In genomic region chr2:226798422-226799210, GRCh38 we compare ENCODE assay signal across 8 cellular contexts. TPM values are rescaled to one million over a fixed set of nuclear protein-coding genes. Genes with fewer than 3 reads are reported as not detected.
DNase-seq lines count a peak whose midpoint lies in the region; ATAC-seq and TF ChIP-seq lines count a peak whose summit lies in the region.

No MANE protein-coding gene starts in this region.

- TF ChIP-seq CTCF in AG09319 (IDR thresholded peaks at IDR 0.05; ENCODE audit: low read depth, low read length) (peak; percentile 23), stomach (IDR thresholded peaks at IDR 0.05) (no peak)

- peak overlapping the region; percentile 88 for H3K4me3 ChIP-seq in effector memory CD4-positive, alpha-beta T cell (ENCODE audit: insufficient read depth, low read depth, low read length, poor library complexity, severe bottlenecking)
- H3K4me3 ChIP-seq in mesodermal cell (ENCODE audit: extremely low read depth, insufficient read depth, low read length, poor library complexity, severe bottlenecking) = peak overlapping the region; percentile 85
- H3K4me3 ChIP-seq in stomach = peak overlapping the region; percentile 62 to 94 (median 82)

- H3K36me3 ChIP-seq in effector memory CD4-positive, alpha-beta T cell (ENCODE audit: control insufficient read depth, insufficient read depth, low read length) = no peaks in the 10 kb centered on the region
- H3K36me3 ChIP-seq in mesodermal cell (ENCODE audit: control insufficient read depth, insufficient read depth, low read length) = peaks cover 49% of the 10 kb centered on the region
- peaks cover 0 to 8% (median 0%) of the 10 kb centered on the region in 4 donors for H3K36me3 ChIP-seq in stomach

- H3K9me3 ChIP-seq in effector memory CD4-positive, alpha-beta T cell (ENCODE audit: control insufficient read depth, low read length) = no peaks in the 10 kb centered on the region
- no peaks in the 10 kb centered on the region for H3K9me3 ChIP-seq in mesodermal cell (ENCODE audit: control insufficient read depth, low read length)
- no peaks in the 10 kb centered on the region for H3K9me3 ChIP-seq in stomach

- no peak for TF ChIP-seq EP300 in stomach (IDR thresholded peaks at IDR 0.05)

- no peaks in the 10 kb centered on the region for H3K27me3 ChIP-seq in effector memory CD4-positive, alpha-beta T cell (replicated peaks; ENCODE audit: control insufficient read depth, insufficient read depth, low read length, poor library complexity, severe bottlenecking)
- H3K27me3 ChIP-seq in stomach = peaks cover 0 to 36% (median 0%) of the 10 kb centered on the region in 3 donors

- no peak for TF ChIP-seq POLR2A in stomach (IDR thresholded peaks at IDR 0.05)

- ATAC-seq in HG03565 (IDR thresholded peaks at IDR 0.05; ENCODE audit: unreplicated experiment) = peak; percentile 15

- no peak for DNase-seq in AG09319 (ENCODE audit: extremely low read depth, low read depth)
- peak; percentile 28 for DNase-seq in GM19240 (ENCODE audit: insufficient read length, low spot score)
- DNase-seq in activated CD4-positive, alpha-beta T cell treated with anti-CD3 and anti-CD28 coated beads for 48 hours = peak; percentile 54
- peak in 1 of 3 donors; percentile 12 for DNase-seq in effector memory CD4-positive, alpha-beta T cell
- peak; percentile 46 for DNase-seq in stomach
- no peak for DNase-seq in dermis blood vessel endothelial cell

- peak overlapping the region; percentile 51 for H3K27ac ChIP-seq in effector memory CD4-positive, alpha-beta T cell (ENCODE audit: insufficient read depth, low read length, poor library complexity, severe bottlenecking)
- H3K27ac ChIP-seq in mesodermal cell (ENCODE audit: low read depth, low read length, severe bottlenecking) (peak overlapping the region; percentile 76), stomach (peak overlapping the region; percentile 93 to 96 (median 96))

- H3K4me1 ChIP-seq in effector memory CD4-positive, alpha-beta T cell (ENCODE audit: control insufficient read depth, insufficient read depth, low read length, poor library complexity, severe bottlenecking) = peaks cover 23% of the 10 kb centered on the region
- H3K4me1 ChIP-seq in mesodermal cell (ENCODE audit: control insufficient read depth, insufficient read depth, low read length, poor library complexity, severe bottlenecking) (peaks cover 29% of the 10 kb centered on the region), stomach (peaks cover 55 to 76% (median 71%) of the 10 kb centered on the region in 4 donors)

- intact Hi-C loops in stomach (cut with DNase I; ENCODE audit: low total_unique reads) = loop anchor here (10.0 kb wide), 1 partner anchor 584 kb away; no protein-coding TSS in a partner anchor

- WGBS in mesodermal cell (ENCODE audit: insufficient coverage in 2 of 2), 2 experiments = 2% methylated on average over 70 to 77 of the region's 80 CpGs
- WGBS in stomach, 5 donors = 1 to 2% (median 1%) methylated on average over 47 to 80 of the region's 80 CpGs

RNA-seq across cellular contexts. Expression of gene IRS1, which starts 1.0 kb away (rescaled TPM):
- 48.3 TPM for polyA plus RNA-seq in mesodermal cell (2013, experiment 1 of 2)
- polyA plus RNA-seq in mesodermal cell (2013, experiment 2 of 2) = 46.9 TPM
- total RNA-seq in stomach = 10 to 100 TPM in 4 of 5 donors, 1 to 10 TPM in 1; 8.4 to 26.8 (median 15.6) TPM
- 10 to 100 TPM in 1 of 3 donors, 1 to 10 TPM in 2; 2.1 to 11.0 (median 5.0) TPM for polyA plus RNA-seq in stomach
- total RNA-seq in dermis blood vessel endothelial cell = 0.17 and 0.23 TPM in 2 replicates

RNA-seq across cellular contexts. Expression of gene RHBDD1, which starts 37.2 kb away (rescaled TPM):
- polyA plus RNA-seq in mesodermal cell (2013, experiment 1 of 2) = 15.4 TPM
- polyA plus RNA-seq in mesodermal cell (2013, experiment 2 of 2) = 17.0 TPM
- total RNA-seq in stomach (10 to 100 TPM in 3 of 5 donors, 1 to 10 TPM in 2; 5.4 to 31.6 (median 11.7) TPM), dermis blood vessel endothelial cell (14.3 and 16.0 TPM in 2 replicates)
- 1 to 10 TPM; 1.8 to 5.9 (median 4.5) TPM for polyA plus RNA-seq in stomach

Comparison
In these comparisons a context has a peak if more than half of its experiments do, and no peak if none do; other contexts are left out.
1. DNase-seq: peak in GM19240 (single experiment), activated CD4-positive, alpha-beta T cell treated with anti-CD3 and anti-CD28 coated beads for 48 hours (single experiment) and stomach (single experiment); none in AG09319 (single experiment) and dermis blood vessel endothelial cell (single experiment).
2. Peak in every context shown above with its lines, with median percentiles within 50 percentile points of each other: H3K27ac ChIP-seq and H3K4me3 ChIP-seq.